ENCODE assay signal across 21 cellular contexts in genomic region chr15:53843869-53844569, GRCh38.
DNase-seq lines count a peak whose midpoint lies in the region; ATAC-seq and TF ChIP-seq lines count a peak whose summit lies in the region.
"Had no signal": no experiment of that assay in that cellular context is flagged by ENCODE, and none has a peak within 500 bp of the region (broad histone marks: within the 10 kb centered on the region; RNA-seq: fewer than 3 reads in every experiment).

No MANE protein-coding gene starts in this region.

- 34% methylated on average over 3 of the region's 3 CpGs for WGBS in hepatocyte (ENCODE audit: low lambda C conversion rate, missing lambda C conversion rate)

- no peaks in the 10 kb centered on the region for H3K9me2 ChIP-seq in hepatocyte (replicated peaks; ENCODE audit: insufficient read depth)

- CTCF ChIA-PET in Calu3 (lab: Charles Lee) = interaction anchor here (0.6 kb wide), 1 partner anchor 1561 kb away, joined by 3 read pairs; no protein-coding TSS in a partner anchor

- no peaks in the 10 kb centered on the region for H3K9me3 Mint-ChIP-seq in Calu3 (ENCODE audit: low read depth, unreplicated experiment)
- H3K9me3 Mint-ChIP-seq in progenitor cell of endocrine pancreas (ENCODE audit: low read depth) = peaks cover 5% of the 10 kb centered on the region
- peaks cover 4% of the 10 kb centered on the region for H3K9me3 Mint-ChIP-seq in osteocyte (ENCODE audit: unreplicated experiment)

- H3K27me3 ChIP-seq in hepatocyte (no peaks in the 10 kb centered on the region), lower lobe of right lung (ENCODE audit: low read depth) (no peaks in the 10 kb centered on the region)
- H3K27me3 ChIP-seq: BLaER1 had no signal

- H3K4me3 ChIP-seq in hepatocyte (no peak overlapping the region), lower lobe of right lung (no peak overlapping the region)
- H3K4me3 ChIP-seq: BLaER1, GM12878, GM23248, HAP-1 had no signal

- TF ChIP-seq CTCF in Calu3 (IDR thresholded peaks at IDR 0.05; ENCODE audit: unreplicated experiment) (no peak), hepatocyte (IDR thresholded peaks at IDR 0.05; ENCODE audit: poor library complexity) (no peak), progenitor cell of endocrine pancreas (IDR thresholded peaks at IDR 0.05; ENCODE audit: unreplicated experiment) (no peak), lower lobe of right lung (IDR thresholded peaks at IDR 0.05) (no peak), osteocyte (IDR thresholded peaks at IDR 0.05) (no peak)

- H4K20me1 ChIP-seq in hepatocyte (ENCODE audit: insufficient read depth, poor library complexity, severe bottlenecking) = no peaks in the 10 kb centered on the region
- H4K20me1 ChIP-seq: BLaER1 had no signal

- no peaks in the 10 kb centered on the region for H3K27me3 Mint-ChIP-seq in Calu3 (ENCODE audit: unreplicated experiment)
- H3K27me3 Mint-ChIP-seq in progenitor cell of endocrine pancreas = no peaks in the 10 kb centered on the region
- H3K27me3 Mint-ChIP-seq in osteocyte (ENCODE audit: unreplicated experiment) = no peaks in the 10 kb centered on the region
- H3K27me3 Mint-ChIP-seq: CD4-positive, alpha-beta memory T cell had no signal

- no peak overlapping the region for H2AFZ ChIP-seq in hepatocyte
- H2AFZ ChIP-seq: GM23248 had no signal

- ATAC-seq in lower lobe of right lung = no peak
- ATAC-seq: GM12878, SK-N-SH treated with all-trans-retinoic acid at 6 μM for 48 hours had no signal

- H3K4me1 Mint-ChIP-seq in Calu3 (ENCODE audit: low read depth, unreplicated experiment) = peaks cover 28% of the 10 kb centered on the region
- peaks cover 37% of the 10 kb centered on the region for H3K4me1 Mint-ChIP-seq in progenitor cell of endocrine pancreas (ENCODE audit: low read depth)
- no peaks in the 10 kb centered on the region for H3K4me1 Mint-ChIP-seq in osteocyte (ENCODE audit: unreplicated experiment)
- H3K4me1 Mint-ChIP-seq: CD4-positive, alpha-beta memory T cell had no signal

- H3K9me3 ChIP-seq in hepatocyte (ENCODE audit: low read depth) (no peaks in the 10 kb centered on the region), lower lobe of right lung (no peaks in the 10 kb centered on the region)
- H3K9me3 ChIP-seq: BLaER1, HAP-1 had no signal

- no peaks in the 10 kb centered on the region for H3K79me2 ChIP-seq in hepatocyte

- H3K4me3 Mint-ChIP-seq in Calu3 (ENCODE audit: low read depth, unreplicated experiment) (no peak overlapping the region), progenitor cell of endocrine pancreas (ENCODE audit: low read depth) (peak overlapping the region; percentile 23), osteocyte (ENCODE audit: unreplicated experiment) (no peak overlapping the region)
- H3K4me3 Mint-ChIP-seq: CD4-positive, alpha-beta memory T cell had no signal

- intact Hi-C loops in Calu3 (cut with micrococcal nuclease; ENCODE audit: unreplicated experiment) (no loop called here), lower lobe of right lung (cut with DNase I) (no loop called here)

- H3K4me1 ChIP-seq in hepatocyte (ENCODE audit: insufficient read depth) (peaks cover 12% of the 10 kb centered on the region), lower lobe of right lung (no peaks in the 10 kb centered on the region)
- H3K4me1 ChIP-seq: BLaER1, HAP-1 had no signal

- H3K36me3 Mint-ChIP-seq in Calu3 (ENCODE audit: insufficient read depth, unreplicated experiment) (no peaks in the 10 kb centered on the region), progenitor cell of endocrine pancreas (ENCODE audit: insufficient read depth) (peaks cover 13% of the 10 kb centered on the region), osteocyte (ENCODE audit: unreplicated experiment) (no peaks in the 10 kb centered on the region)
- H3K36me3 Mint-ChIP-seq: CD4-positive, alpha-beta memory T cell had no signal

- H3K4me2 ChIP-seq in hepatocyte = peak overlapping the region; percentile 61
- H3K4me2 ChIP-seq: BLaER1 had no signal

- H3K36me3 ChIP-seq in hepatocyte (replicated peaks; ENCODE audit: insufficient read depth, low read depth) (no peaks in the 10 kb centered on the region), lower lobe of right lung (no peaks in the 10 kb centered on the region)
- H3K36me3 ChIP-seq: BLaER1, HAP-1 had no signal

- no TSS peak for BruUV-seq in Calu3 (replicated peaks; lab: Mats Ljungman, UMichigan)

- H3K27ac ChIP-seq in hepatocyte (peak overlapping the region; percentile 91), lower lobe of right lung (no peak overlapping the region)
- H3K27ac ChIP-seq: BLaER1, GM23248 had no signal

- DNase-seq in Calu3 = no peak
- DNase-seq in NCI-H226 = peak; percentile 10
- peak; percentile 31 for DNase-seq in hepatocyte (ENCODE audit: low spot score)
- no peak for DNase-seq in progenitor cell of endocrine pancreas (ENCODE audit: low spot score, unreplicated experiment)
- DNase-seq in lower lobe of right lung = no peak
- DNase-seq in effector CD8-positive, alpha-beta T cell (lab: John Stamatoyannopoulos, UW) = no peak
- no peak for DNase-seq in osteocyte (ENCODE audit: extremely low spot score, unreplicated experiment)
- DNase-seq: CD4-positive, alpha-beta memory T cell; DMS53; EL; GM23248; NCI-H1417 treated with DMSO at 0.1 percent for 48 hours; NCI-H1930; NCI-H2171; NCI-H510A; NCI-H748 treated with DMSO at 0.1 percent for 48 hours; SHP77 treated with DMSO at 0.1 percent for 48 hours had no signal

- H3K27ac Mint-ChIP-seq in Calu3 (ENCODE audit: unreplicated experiment) (peak overlapping the region; percentile 5), progenitor cell of endocrine pancreas (peak overlapping the region; percentile 94), osteocyte (ENCODE audit: unreplicated experiment) (no peak overlapping the region)
- H3K27ac Mint-ChIP-seq: CD4-positive, alpha-beta memory T cell had no signal

Comparison
In these comparisons a context has a peak if more than half of its experiments do, and no peak if none do; other contexts are left out.
1. DNase-seq: peak in NCI-H226 (single experiment) and hepatocyte (single experiment); none in Calu3 (single experiment), progenitor cell of endocrine pancreas (single experiment), lower lobe of right lung (single experiment), effector CD8-positive, alpha-beta T cell (single experiment) and osteocyte (single experiment).